19 cellular contexts compared by ENCODE assay signal in the genomic region with DNA sequence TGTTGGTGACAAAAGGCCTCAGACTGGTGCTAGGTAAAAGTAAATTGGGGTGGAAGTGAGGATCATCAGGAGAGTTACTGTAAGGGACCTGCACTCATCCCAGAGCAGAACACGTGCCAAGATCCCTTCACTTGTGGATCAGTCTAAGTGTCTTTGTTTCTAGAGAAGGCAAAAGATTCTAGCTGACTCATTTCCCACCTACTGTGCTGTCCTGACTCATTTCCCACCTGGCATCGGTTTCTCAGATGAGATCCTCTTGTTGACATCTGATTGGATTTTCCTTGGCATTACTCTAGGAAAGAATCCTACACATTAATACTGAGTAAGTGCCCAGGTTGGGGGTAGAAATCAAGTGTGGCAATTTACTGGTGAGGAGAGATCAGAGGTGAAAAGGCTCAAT.
DNase-seq lines count a peak whose midpoint lies in the region; ATAC-seq, FAIRE-seq and TF ChIP-seq lines count a peak whose summit lies in the region.
"Had no signal": no experiment of that assay in that cellular context is flagged by ENCODE, and none has a peak within 500 bp of the region (broad histone marks: within the 10 kb centered on the region; RNA-seq: fewer than 3 reads in every experiment).

No MANE protein-coding gene starts in this region.

- no peaks in the 10 kb centered on the region for H3K36me3 Mint-ChIP-seq in immature natural killer cell
- H3K36me3 Mint-ChIP-seq: natural killer cell had no signal

- no peak overlapping the region for H3K4me3 Mint-ChIP-seq in immature natural killer cell
- H3K4me3 Mint-ChIP-seq: natural killer cell, T-helper 17 cell had no signal

- WGBS in gastroesophageal sphincter (ENCODE audit: low coverage in 1 of 2), 2 donors, result 30 to 42% methylated on average over 2 of the region's 2 CpGs

- no peak for TF ChIP-seq EP300 in gastroesophageal sphincter (IDR thresholded peaks at IDR 0.05)

- no peak overlapping the region for H3K27ac Mint-ChIP-seq in immature natural killer cell
- H3K27ac Mint-ChIP-seq: natural killer cell, T-helper 17 cell had no signal

- FAIRE-seq in H54 (lab: Jason Lieb, UNC), result peak; percentile 74
- FAIRE-seq: islet of Langerhans, small intestine had no signal

- no peaks in the 10 kb centered on the region for H3K36me3 ChIP-seq in gastroesophageal sphincter
- H3K36me3 ChIP-seq: vagina had no signal

- H3K9me3 Mint-ChIP-seq in immature natural killer cell, result no peaks in the 10 kb centered on the region
- H3K9me3 Mint-ChIP-seq: natural killer cell had no signal

- peak; percentile 25 for ATAC-seq in gastroesophageal sphincter
- ATAC-seq: natural killer cell, T-helper 17 cell had no signal

- H3K4me3 ChIP-seq in gastroesophageal sphincter, result no peak overlapping the region
- H3K4me3 ChIP-seq: vagina had no signal

- no peak for TF ChIP-seq CTCF in gastroesophageal sphincter (IDR thresholded peaks at IDR 0.05)

- peaks cover 2 to 10% (median 5%) of the 10 kb centered on the region in 3 donors for H3K27me3 Mint-ChIP-seq in immature natural killer cell (ENCODE audit: low read depth in 3 of 3)

- TF ChIP-seq POLR2A in H54 (IDR thresholded peaks at IDR 0.05; ENCODE audit: low read depth, low read length) (no peak), gastroesophageal sphincter (IDR thresholded peaks at IDR 0.05) (no peak)

- peak overlapping the region in 1 of 4 donors; percentile 27 for H3K27ac ChIP-seq in gastroesophageal sphincter
- H3K27ac ChIP-seq: vagina had no signal

- H3K9me3 ChIP-seq in gastroesophageal sphincter, result no peaks in the 10 kb centered on the region
- H3K9me3 ChIP-seq: vagina had no signal

- peak; percentile 98 for DNase-seq in A172 (ENCODE audit: low spot score)
- DNase-seq in H54 (ENCODE audit: insufficient read length, low spot score), result peak; percentile 56
- peak; percentile 37 for DNase-seq in amniotic epithelial cell (ENCODE audit: low read depth)
- no peak for DNase-seq in SHP77 (lab: John Stamatoyannopoulos, UW)
- DNase-seq in DMS 273 treated with DMSO at 0.1 percent for 48 hours (lab: John Stamatoyannopoulos, UW), result no peak
- DNase-seq in immature natural killer cell, result no peak
- DNase-seq in stimulated activated CD4-positive, alpha-beta T cell treated with anti-CD3 and anti-CD28 coated beads, Interleukin-4, amount 100 ng/mL, for 1 hour, result no peak
- DNase-seq: amygdala, C1 segment of cervical spinal cord, erythroblast, H7, KG1, natural killer cell, NCI-H2081, small intestine, T-helper 17 cell had no signal

- no peaks in the 10 kb centered on the region for H3K4me1 Mint-ChIP-seq in immature natural killer cell
- H3K4me1 Mint-ChIP-seq: natural killer cell had no signal

- no peaks in the 10 kb centered on the region for H3K4me1 ChIP-seq in gastroesophageal sphincter
- H3K4me1 ChIP-seq: vagina had no signal

- H3K27me3 ChIP-seq in gastroesophageal sphincter, result peaks cover 38% of the 10 kb centered on the region
- H3K27me3 ChIP-seq: vagina had no signal

Comparison
In these comparisons a context has a peak if more than half of its experiments do, and no peak if none do; other contexts are left out.
1. DNase-seq: peak in A172 (single experiment), H54 (single experiment) and amniotic epithelial cell (single experiment); none in SHP77 (0 of 2), DMS 273 treated with DMSO at 0.1 percent for 48 hours (single experiment), immature natural killer cell (0 of 3) and stimulated activated CD4-positive, alpha-beta T cell treated with anti-CD3 and anti-CD28 coated beads, Interleukin-4, amount 100 ng/mL, for 1 hour (single experiment).